30 cellular contexts compared by ENCODE assay signal in the genomic region with DNA sequence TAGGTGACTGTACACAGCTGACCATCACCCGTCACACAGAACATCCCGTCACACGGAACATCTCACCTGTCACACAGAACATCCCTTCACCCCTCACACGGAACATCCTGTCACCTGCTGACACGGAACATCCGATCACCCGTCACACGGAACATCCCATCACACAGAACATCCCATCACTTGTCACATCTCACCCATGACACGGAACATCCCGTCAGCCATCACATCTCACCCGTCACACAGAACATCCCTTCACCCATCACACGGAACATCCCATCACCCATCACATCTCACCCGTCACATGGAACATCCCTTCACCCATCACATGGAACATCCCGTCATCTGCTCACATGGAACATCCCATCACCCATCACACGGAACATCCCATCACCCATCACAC. TPM values are rescaled to one million over a fixed set of nuclear protein-coding genes. Genes with fewer than 3 reads are reported as not detected.
"Had no signal": no experiment of that assay in that cellular context is flagged by ENCODE, and none has a peak within 500 bp of the region (broad histone marks: within the 10 kb centered on the region; RNA-seq: fewer than 3 reads in every experiment).

No MANE protein-coding gene starts in this region.

- H3K9me3 ChIP-seq: esophagus muscularis mucosa, gastroesophageal sphincter, heart left ventricle, prostate gland, right atrium auricular region, sigmoid colon, testis, tibial artery had no signal

- DNase-seq: dorsolateral prefrontal cortex; effector CD4-positive, alpha-beta T cell; foreskin keratinocyte; heart left ventricle; kidney; mesendoderm; midbrain; naive thymus-derived CD4-positive, alpha-beta T cell; sigmoid colon; stimulated activated CD4-positive, alpha-beta T cell treated with anti-CD3 and anti-CD28 coated beads, Interleukin-2, amount 100 ng/mL, for 24 hours; stimulated activated CD4-positive, alpha-beta T cell treated with anti-CD3 and anti-CD28 coated beads, Interleukin-4, amount 100 ng/mL, for 24 hours; stimulated activated naive CD4-positive, alpha-beta T cell treated with Interleukin-2 at 50 U/mL for 16 hours; substantia nigra; testis; tibial artery had no signal

- FAIRE-seq: colon, kidney had no signal

- H3K36me3 Mint-ChIP-seq: naive thymus-derived CD4-positive, alpha-beta T cell; neural progenitor cell; stimulated activated effector memory CD8-positive, alpha-beta T cell treated with anti-CD3 and anti-CD28 coated beads, Interleukin-12 subunit alpha, Interleukin-12 subunit beta, amount 100 ng/mL, for 72 hours; type B pancreatic cell had no signal

- H3K9me3 Mint-ChIP-seq: nephron; stimulated activated effector memory CD8-positive, alpha-beta T cell treated with anti-CD3 and anti-CD28 coated beads, Interleukin-12 subunit alpha, Interleukin-12 subunit beta, amount 100 ng/mL, for 72 hours; type B pancreatic cell had no signal

- H3K27me3 ChIP-seq: testis had no signal

- H3K27ac Mint-ChIP-seq: naive thymus-derived CD4-positive, alpha-beta T cell; nephron; neural progenitor cell; stimulated activated effector memory CD8-positive, alpha-beta T cell treated with anti-CD3 and anti-CD28 coated beads, Interleukin-12 subunit alpha, Interleukin-12 subunit beta, amount 100 ng/mL, for 72 hours; type B pancreatic cell had no signal

- H3K9ac ChIP-seq: neural progenitor cell had no signal

- H2AFZ ChIP-seq: hepatocyte, neural progenitor cell had no signal

- H3K4me1 Mint-ChIP-seq: nephron; neural progenitor cell; stimulated activated effector memory CD8-positive, alpha-beta T cell treated with anti-CD3 and anti-CD28 coated beads, Interleukin-12 subunit alpha, Interleukin-12 subunit beta, amount 100 ng/mL, for 72 hours had no signal

- H3K27ac ChIP-seq: dorsolateral prefrontal cortex, epithelial cell of prostate, esophagus muscularis mucosa, foreskin keratinocyte, gastroesophageal sphincter, heart left ventricle, hepatocyte, neural progenitor cell, prostate gland, right atrium auricular region, sigmoid colon, testis, tibial artery had no signal

- ATAC-seq: foreskin keratinocyte; gastroesophageal sphincter; heart left ventricle; left lobe of liver; naive thymus-derived CD4-positive, alpha-beta T cell; stimulated activated effector memory CD8-positive, alpha-beta T cell treated with anti-CD3 and anti-CD28 coated beads, Interleukin-12 subunit alpha, Interleukin-12 subunit beta, amount 100 ng/mL, for 72 hours had no signal

- H3K36me3 ChIP-seq: esophagus muscularis mucosa, gastroesophageal sphincter, heart left ventricle, neural progenitor cell, prostate gland, right atrium auricular region, sigmoid colon, tibial artery had no signal

- H3K4me3 Mint-ChIP-seq: naive thymus-derived CD4-positive, alpha-beta T cell; nephron; neural progenitor cell; stimulated activated effector memory CD8-positive, alpha-beta T cell treated with anti-CD3 and anti-CD28 coated beads, Interleukin-12 subunit alpha, Interleukin-12 subunit beta, amount 100 ng/mL, for 72 hours; type B pancreatic cell had no signal

- H3K4me2 ChIP-seq: hepatocyte, neural progenitor cell had no signal

- H3K4me3 ChIP-seq: dorsolateral prefrontal cortex, esophagus muscularis mucosa, gastroesophageal sphincter, heart left ventricle, hepatocyte, neural progenitor cell, prostate gland, right atrium auricular region, sigmoid colon, testis, tibial artery had no signal

RNA-seq across cellular contexts. Expression of a gene that starts 3.8 kb away (rescaled TPM):
- total RNA-seq: right atrium auricular region, skeletal muscle tissue, urinary bladder had no signal
- polyA plus RNA-seq: naive thymus-derived CD4-positive, alpha-beta T cell had no signal

RNA-seq across cellular contexts. Expression of a gene that starts 34.1 kb away (rescaled TPM):
- total RNA-seq: foreskin keratinocyte; heart left ventricle; naive thymus-derived CD4-positive, alpha-beta T cell; sigmoid colon; skeletal muscle tissue had no signal
- polyA plus RNA-seq: fibroblast of lung; foreskin keratinocyte; heart left ventricle; naive thymus-derived CD4-positive, alpha-beta T cell had no signal
